Comparison of ENCODE assay signal across 19 cellular contexts in genomic region chr5:10468256-10468655, GRCh38. TPM values are rescaled to one million over a fixed set of nuclear protein-coding genes. Genes with fewer than 3 reads are reported as not detected.
DNase-seq lines count a peak whose midpoint lies in the region; ATAC-seq and TF ChIP-seq lines count a peak whose summit lies in the region.
"Had no signal": no experiment of that assay in that cellular context is flagged by ENCODE, and none has a peak within 500 bp of the region (broad histone marks: within the 10 kb centered on the region; RNA-seq: fewer than 3 reads in every experiment).

No MANE protein-coding gene starts in this region.

- H3K27me3 Mint-ChIP-seq in activated CD8-positive, alpha-beta T cell treated with anti-CD3 and anti-CD28 coated beads, Interleukin-2, amount 10 ng/mL, durations not matched to agents 7 days and 5 days (ENCODE audit: low read depth): peaks cover 10% of the 10 kb centered on the region
- H3K27me3 Mint-ChIP-seq in activated CD8-positive, alpha-beta T cell treated with anti-CD3 and anti-CD28 coated beads for 36 hours: no peaks in the 10 kb centered on the region
- H3K27me3 Mint-ChIP-seq in WTC11 (ENCODE audit: low read depth): no peaks in the 10 kb centered on the region
- peaks cover 16 to 20% of the 10 kb centered on the region in 2 donors for H3K27me3 Mint-ChIP-seq in stimulated activated naive B cell treated with anti-CD40 and anti-IgM and Interleukin-4, amounts not matched to agents 10 μg/mL and 1 μg/mL and 100 μg/mL, for 72 hours

- no peak overlapping the region for H3K27ac ChIP-seq in breast epithelium
- H3K27ac ChIP-seq: 22Rv1 had no signal

- H3K4me1 ChIP-seq in breast epithelium: no peaks in the 10 kb centered on the region

- H3K4me3 ChIP-seq in breast epithelium: no peak overlapping the region

- CTCF ChIA-PET in activated CD8-positive, alpha-beta T cell treated with anti-CD3 and anti-CD28 coated beads, Interleukin-2, amount 10 ng/mL, durations not matched to agents 7 days and 5 days (lab: Charles Lee): interaction anchor here (2.0 kb wide), 1 partner anchor 160 kb away, joined by 10 read pairs; no protein-coding TSS in a partner anchor
- CTCF ChIA-PET in activated CD8-positive, alpha-beta T cell treated with anti-CD3 and anti-CD28 coated beads for 36 hours (lab: Charles Lee): interaction anchor here (0.9 to 1.7 kb wide), 2 partner anchors 159 to 411 kb away, joined by 3 to 5 read pairs; no protein-coding TSS in a partner anchor
- CTCF ChIA-PET in WTC11 (lab: Charles Lee): interaction anchor here (1.0 to 1.5 kb wide), 3 partner anchors 10 to 160 kb away, joined by 3 to 5 read pairs (median 4); no protein-coding TSS in a partner anchor

- H3K36me3 Mint-ChIP-seq in activated CD8-positive, alpha-beta T cell treated with anti-CD3 and anti-CD28 coated beads, Interleukin-2, amount 10 ng/mL, durations not matched to agents 7 days and 5 days (ENCODE audit: low read depth): no peaks in the 10 kb centered on the region
- no peaks in the 10 kb centered on the region for H3K36me3 Mint-ChIP-seq in activated CD8-positive, alpha-beta T cell treated with anti-CD3 and anti-CD28 coated beads for 36 hours (ENCODE audit: low read depth)
- H3K36me3 Mint-ChIP-seq in WTC11: no peaks in the 10 kb centered on the region
- H3K36me3 Mint-ChIP-seq in stimulated activated naive B cell treated with anti-CD40 and anti-IgM and Interleukin-4, amounts not matched to agents 10 μg/mL and 1 μg/mL and 100 μg/mL, for 72 hours: no peaks in the 10 kb centered on the region
- H3K36me3 Mint-ChIP-seq: CD8-positive, alpha-beta T cell had no signal

- POLR2A ChIA-PET in activated CD8-positive, alpha-beta T cell treated with anti-CD3 and anti-CD28 coated beads, Interleukin-2, amount 10 ng/mL, durations not matched to agents 7 days and 5 days (lab: Charles Lee): no interaction called here
- POLR2A ChIA-PET in activated CD8-positive, alpha-beta T cell treated with anti-CD3 and anti-CD28 coated beads for 36 hours (lab: Charles Lee): no interaction called here
- POLR2A ChIA-PET in WTC11 (lab: Charles Lee): no interaction called here

- ATAC-seq in activated CD8-positive, alpha-beta T cell treated with anti-CD3 and anti-CD28 coated beads, Interleukin-2, amount 10 ng/mL, durations not matched to agents 7 days and 5 days: no peak
- no peak for ATAC-seq in activated CD8-positive, alpha-beta T cell treated with anti-CD3 and anti-CD28 coated beads for 36 hours
- ATAC-seq in WTC11: no peak
- no peak for ATAC-seq in stimulated activated naive B cell treated with anti-CD40 and anti-IgM and Interleukin-4, amounts not matched to agents 10 μg/mL and 1 μg/mL and 100 μg/mL, for 72 hours (replicated peaks)
- no peak for ATAC-seq in HG03521 (IDR thresholded peaks at IDR 0.05; ENCODE audit: unreplicated experiment)
- no peak for ATAC-seq in HG02870 (IDR thresholded peaks at IDR 0.05; ENCODE audit: unreplicated experiment)
- ATAC-seq: CD8-positive, alpha-beta T cell; Right ventricle myocardium inferior had no signal

- peaks cover 16% of the 10 kb centered on the region for H3K4me1 Mint-ChIP-seq in activated CD8-positive, alpha-beta T cell treated with anti-CD3 and anti-CD28 coated beads, Interleukin-2, amount 10 ng/mL, durations not matched to agents 7 days and 5 days (ENCODE audit: low read depth)
- peaks cover 8% of the 10 kb centered on the region for H3K4me1 Mint-ChIP-seq in activated CD8-positive, alpha-beta T cell treated with anti-CD3 and anti-CD28 coated beads for 36 hours (ENCODE audit: low read depth)
- peaks cover 22% of the 10 kb centered on the region for H3K4me1 Mint-ChIP-seq in WTC11
- peaks cover 8 to 15% of the 10 kb centered on the region in 2 donors for H3K4me1 Mint-ChIP-seq in stimulated activated naive B cell treated with anti-CD40 and anti-IgM and Interleukin-4, amounts not matched to agents 10 μg/mL and 1 μg/mL and 100 μg/mL, for 72 hours

- H3K27ac Mint-ChIP-seq in activated CD8-positive, alpha-beta T cell treated with anti-CD3 and anti-CD28 coated beads, Interleukin-2, amount 10 ng/mL, durations not matched to agents 7 days and 5 days: peak overlapping the region; percentile 30
- no peak overlapping the region for H3K27ac Mint-ChIP-seq in activated CD8-positive, alpha-beta T cell treated with anti-CD3 and anti-CD28 coated beads for 36 hours
- peak overlapping the region; percentile 61; the same call in 1 of the 2 replicates for H3K27ac Mint-ChIP-seq in WTC11
- peak overlapping the region; percentile 59 for H3K27ac Mint-ChIP-seq in stimulated activated naive B cell treated with anti-CD40 and anti-IgM and Interleukin-4, amounts not matched to agents 10 μg/mL and 1 μg/mL and 100 μg/mL, for 72 hours
- H3K27ac Mint-ChIP-seq: CD8-positive, alpha-beta T cell had no signal

- H3K27me3 ChIP-seq in breast epithelium: no peaks in the 10 kb centered on the region

- no peak overlapping the region for H3K4me3 Mint-ChIP-seq in activated CD8-positive, alpha-beta T cell treated with anti-CD3 and anti-CD28 coated beads, Interleukin-2, amount 10 ng/mL, durations not matched to agents 7 days and 5 days
- no peak overlapping the region for H3K4me3 Mint-ChIP-seq in activated CD8-positive, alpha-beta T cell treated with anti-CD3 and anti-CD28 coated beads for 36 hours
- no peak overlapping the region for H3K4me3 Mint-ChIP-seq in WTC11
- H3K4me3 Mint-ChIP-seq in stimulated activated naive B cell treated with anti-CD40 and anti-IgM and Interleukin-4, amounts not matched to agents 10 μg/mL and 1 μg/mL and 100 μg/mL, for 72 hours: no peak overlapping the region
- H3K4me3 Mint-ChIP-seq: CD8-positive, alpha-beta T cell had no signal

- TF ChIP-seq CTCF in activated CD8-positive, alpha-beta T cell treated with anti-CD3 and anti-CD28 coated beads for 36 hours (IDR thresholded peaks at IDR 0.05): no peak
- TF ChIP-seq CTCF in WTC11 (IDR thresholded peaks at IDR 0.05) (no peak), breast epithelium (IDR thresholded peaks at IDR 0.05) (no peak)

- DNase-seq in activated CD8-positive, alpha-beta T cell treated with anti-CD3 and anti-CD28 coated beads, Interleukin-2, amount 10 ng/mL, durations not matched to agents 7 days and 5 days: no peak
- DNase-seq in activated CD8-positive, alpha-beta T cell treated with anti-CD3 and anti-CD28 coated beads for 36 hours: no peak
- DNase-seq in WTC11 (ENCODE audit: low spot score) (no peak), kidney glomerular epithelial cell (lab: John Stamatoyannopoulos, UW) (peak; percentile 46), breast epithelium (ENCODE audit: low spot score in 2 of 2) (no peak)
- DNase-seq in stimulated activated naive B cell treated with anti-CD40 and anti-IgM and Interleukin-4, amounts not matched to agents 10 μg/mL and 1 μg/mL and 100 μg/mL, for 72 hours: no peak
- DNase-seq: CD8-positive, alpha-beta T cell; HCEC 1CT; Karpas-422; MM.1S; NCI-H1417; NCI-H187 treated with DMSO at 0.1 percent for 48 hours; NCI-H2171; NCI-H446; SK-N-SH had no signal

- TF ChIP-seq POLR2A in breast epithelium (IDR thresholded peaks at IDR 0.05): no peak

- H3K9me3 ChIP-seq in breast epithelium: no peaks in the 10 kb centered on the region
- H3K9me3 ChIP-seq: SK-N-SH had no signal

- H3K36me3 ChIP-seq in breast epithelium: no peaks in the 10 kb centered on the region

- intact Hi-C loops in activated CD8-positive, alpha-beta T cell treated with anti-CD3 and anti-CD28 coated beads for 36 hours (cut with micrococcal nuclease): no loop called here
- intact Hi-C loops in breast epithelium (cut with DNase I; ENCODE audit: low total_unique reads): loop anchor here (10.0 kb wide), 1 partner anchor 157 kb away; no protein-coding TSS in a partner anchor

- no peaks in the 10 kb centered on the region for H3K9me3 Mint-ChIP-seq in activated CD8-positive, alpha-beta T cell treated with anti-CD3 and anti-CD28 coated beads, Interleukin-2, amount 10 ng/mL, durations not matched to agents 7 days and 5 days (ENCODE audit: insufficient read depth)
- H3K9me3 Mint-ChIP-seq in activated CD8-positive, alpha-beta T cell treated with anti-CD3 and anti-CD28 coated beads for 36 hours: no peaks in the 10 kb centered on the region
- H3K9me3 Mint-ChIP-seq in WTC11: peaks cover 3% of the 10 kb centered on the region; the same call in 1 of the 2 replicates
- no peaks in the 10 kb centered on the region for H3K9me3 Mint-ChIP-seq in stimulated activated naive B cell treated with anti-CD40 and anti-IgM and Interleukin-4, amounts not matched to agents 10 μg/mL and 1 μg/mL and 100 μg/mL, for 72 hours
- H3K9me3 Mint-ChIP-seq: CD8-positive, alpha-beta T cell had no signal

TF ChIP-seq in WTC11, 78 proteins besides CTCF, POLR2A, EP300 and RAD21 (continues in another document):
- TF ChIP-seq ZNF281 (CRISPR knock-in tag; IDR thresholded peaks at IDR 0.05) (no peak), TEAD4 (CRISPR knock-in tag; IDR thresholded peaks at IDR 0.05) (no peak), FOXK1 (CRISPR knock-in tag; IDR thresholded peaks at IDR 0.05) (no peak)

RNA-seq across cellular contexts. Expression of gene ROPN1L, which starts 26.6 kb away (rescaled TPM):
- 1 to 10 TPM; 1.4 to 2.2 TPM for total RNA-seq in activated CD8-positive, alpha-beta T cell treated with anti-CD3 and anti-CD28 coated beads, Interleukin-2, amount 10 ng/mL, durations not matched to agents 7 days and 5 days
- total RNA-seq in activated CD8-positive, alpha-beta T cell treated with anti-CD3 and anti-CD28 coated beads for 36 hours: not detected
- total RNA-seq in WTC11 (2021): 0.27 TPM in 1 of 3 replicates, not detected in the others
- total RNA-seq in breast epithelium: 1 to 10 TPM in 1 of 3 donors, under 1 TPM in 2; 0.29 to 2.9 (median 0.48) TPM
- total RNA-seq: CD8-positive, alpha-beta T cell; Right ventricle myocardium inferior had no signal
